In the genomic region with DNA sequence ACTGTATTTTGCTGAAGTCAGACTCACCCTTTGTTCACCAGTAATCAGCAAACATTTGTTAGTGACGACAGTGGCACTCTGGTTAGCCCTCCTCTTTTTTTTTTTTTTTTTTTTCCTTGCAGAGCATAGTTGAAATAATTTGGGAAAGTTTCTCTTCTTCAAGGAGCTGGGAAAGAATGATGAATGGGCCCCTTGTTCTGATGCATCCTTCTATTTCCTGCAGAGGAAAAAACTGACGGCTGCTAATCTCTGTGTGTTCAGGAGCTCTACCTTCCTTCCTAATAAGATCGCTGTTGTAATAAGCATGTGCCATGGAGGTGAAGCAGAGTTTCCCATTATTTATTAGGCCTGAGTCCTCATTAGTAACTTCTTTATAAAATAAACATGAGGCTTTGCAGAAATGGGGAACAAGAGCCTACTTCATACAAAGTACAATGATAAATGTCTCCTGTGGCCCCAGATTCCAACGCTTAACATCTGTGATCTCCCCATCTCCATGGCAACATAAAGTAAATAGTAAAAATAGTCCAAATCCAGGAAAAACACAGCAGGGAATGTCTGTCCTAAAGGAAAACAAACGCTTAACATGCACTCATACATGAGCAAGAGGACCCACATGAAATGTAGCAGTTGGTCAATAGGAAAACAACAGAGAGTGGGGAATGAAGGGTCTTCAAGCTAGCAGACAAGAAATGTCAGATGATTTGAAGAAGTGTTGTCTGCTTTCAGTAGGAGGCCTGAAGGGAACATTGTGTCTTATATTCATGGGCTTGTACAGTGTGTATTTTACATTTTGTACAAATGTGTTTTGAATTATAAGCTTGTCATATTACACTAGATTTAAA, we compare ENCODE assay signal across 11 cellular contexts. TPM values are rescaled to one million over a fixed set of nuclear protein-coding genes. Genes with fewer than 3 reads are reported as not detected.
DNase-seq lines count a peak whose midpoint lies in the region; ATAC-seq, FAIRE-seq and TF ChIP-seq lines count a peak whose summit lies in the region.
"Had no signal": no experiment of that assay in that cellular context is flagged by ENCODE, and none has a peak within 500 bp of the region (broad histone marks: within the 10 kb centered on the region; RNA-seq: fewer than 3 reads in every experiment).

No MANE protein-coding gene starts in this region.

- peaks cover 17% of the 10 kb centered on the region for H3K4me1 ChIP-seq in HepG2 (ENCODE audit: insufficient read depth, low read length)
- H3K4me1 ChIP-seq in right lobe of liver, result peaks cover 0 to 7% (median 0%) of the 10 kb centered on the region in 4 donors
- H3K4me1 ChIP-seq in gastroesophageal sphincter, result peaks cover 25 to 63% (median 25%) of the 10 kb centered on the region in 3 donors
- H3K4me1 ChIP-seq in vagina, result peaks cover 15% of the 10 kb centered on the region
- H3K4me1 ChIP-seq: A549 had no signal

- no peak overlapping the region for H3K4me3 Mint-ChIP-seq in osteocyte (ENCODE audit: unreplicated experiment)

- no peak overlapping the region for H3K9ac ChIP-seq in HepG2 (ENCODE audit: insufficient read depth, low read depth, low read length)

- H2AFZ ChIP-seq in HepG2 (ENCODE audit: low read length), result no peak overlapping the region

- peaks cover 68% of the 10 kb centered on the region for H3K4me1 Mint-ChIP-seq in osteocyte (ENCODE audit: unreplicated experiment)

- under 1% methylated on average over 5 of the region's 5 CpGs for whole genome bisulfite sequencing in HepG2 (ENCODE audit: low lambda C conversion rate)
- WGBS in right lobe of liver (ENCODE audit: insufficient coverage, low coverage, low lambda C conversion rate, missing lambda C conversion rate), result 46% methylated on average over 5 of the region's 5 CpGs
- WGBS in gastroesophageal sphincter (ENCODE audit: low coverage in 1 of 2), 2 donors, result 9 to 22% methylated on average over 4 to 5 of the region's 5 CpGs

- H3K36me3 ChIP-seq in HepG2 (replicated peaks in 1 of 2; ENCODE audit: control insufficient read depth in 1 of 2, insufficient read depth in 2 of 2, low read length in 2 of 2) (no peaks in the 10 kb centered on the region), right lobe of liver (no peaks in the 10 kb centered on the region), gastroesophageal sphincter (no peaks in the 10 kb centered on the region), vagina (no peaks in the 10 kb centered on the region)

- POLR2A ChIA-PET in HepG2 (lab: Yijun Ruan, JAX), result no interaction called here

- H3K4me2 ChIP-seq in HepG2 (ENCODE audit: low read depth, low read length), result peak overlapping the region; percentile 10; the same call in 1 of the 2 replicates
- H3K4me2 ChIP-seq: A549 had no signal

- TF ChIP-seq POLR2A in HepG2 (IDR thresholded peaks at IDR 0.05; ENCODE audit: insufficient read depth in 1 of 2, low read depth in 2 of 2, low read length in 2 of 2) (no peak), right lobe of liver (IDR thresholded peaks at IDR 0.05) (no peak), gastroesophageal sphincter (IDR thresholded peaks at IDR 0.05) (no peak), vagina (IDR thresholded peaks at IDR 0.05) (no peak)

- intact Hi-C loops in HepG2 (cut with micrococcal nuclease; ENCODE audit: unreplicated experiment), result loop anchor here (10.0 kb wide), 1 partner anchor 224 kb away; no protein-coding TSS in a partner anchor
- intact Hi-C loops in right lobe of liver (cut with DNase I), result no loop called here
- intact Hi-C loops in vagina (cut with DNase I), result no loop called here

- CTCF ChIA-PET in HepG2 (lab: Yijun Ruan, JAX; ENCODE audit: low intra/inter-chr PET ratio, low total read pairs), result no interaction called here

- in situ Hi-C loops in HepG2 (cut with HindIII; ENCODE audit: extremely low pct_ligation_motif_present, low pct_unique_long_range_greater_than_20kb), result no loop called here

- H3K27ac Mint-ChIP-seq in osteocyte (ENCODE audit: unreplicated experiment), result peak overlapping the region; percentile 99

- no peaks in the 10 kb centered on the region for H3K79me2 ChIP-seq in HepG2 (ENCODE audit: insufficient read depth, low read length)

- no TSS peak for BruUV-seq in HepG2 (replicated peaks; lab: Mats Ljungman, UMichigan)

- TF ChIP-seq CTCF in HepG2 (CRISPR knock-in tag; IDR thresholded peaks at IDR 0.05), result no peak
- no peak for TF ChIP-seq CTCF in right lobe of liver (IDR thresholded peaks at IDR 0.05)
- no peak for TF ChIP-seq CTCF in gastroesophageal sphincter (IDR thresholded peaks at IDR 0.05)
- no peak for TF ChIP-seq CTCF in osteocyte (IDR thresholded peaks at IDR 0.05)
- no peak for TF ChIP-seq CTCF in vagina (IDR thresholded peaks at IDR 0.05)

- H3K27ac ChIP-seq in HepG2 (ENCODE audit: extremely low read length, insufficient read depth, low read length), result no peak overlapping the region
- H3K27ac ChIP-seq in right lobe of liver, result no peak overlapping the region
- H3K27ac ChIP-seq in gastroesophageal sphincter, result peak overlapping the region; percentile 82 to 89 (median 86)
- peak overlapping the region; percentile 56 for H3K27ac ChIP-seq in vagina
- H3K27ac ChIP-seq: A549 had no signal

- no peak overlapping the region for H3K4me3 ChIP-seq in HepG2 (replicated peaks in 1 of 3; ENCODE audit: insufficient read depth in 1 of 3, low read depth in 2 of 3, low read length in 3 of 3)
- no peak overlapping the region for H3K4me3 ChIP-seq in right lobe of liver
- no peak overlapping the region for H3K4me3 ChIP-seq in gastroesophageal sphincter
- no peak overlapping the region for H3K4me3 ChIP-seq in vagina
- H3K4me3 ChIP-seq: A549 had no signal

- ATAC-seq in HepG2 (no peak), right lobe of liver (no peak), gastroesophageal sphincter (peak; percentile 54), GM21619 (IDR thresholded peaks at IDR 0.05; ENCODE audit: unreplicated experiment) (no peak), GM21576 (IDR thresholded peaks at IDR 0.05; ENCODE audit: unreplicated experiment) (no peak)
- ATAC-seq: A549 had no signal

- H3K27me3 ChIP-seq in HepG2 (ENCODE audit: control insufficient read depth in 1 of 2, insufficient read depth in 2 of 2, low read length in 2 of 2), result 0 out of 5 replicates have a peak, but pooled peaks cover 0 to 5% of the 10 kb centered on the region in 2 experiments
- no peaks in the 10 kb centered on the region for H3K27me3 ChIP-seq in right lobe of liver
- no peaks in the 10 kb centered on the region for H3K27me3 ChIP-seq in gastroesophageal sphincter
- no peaks in the 10 kb centered on the region for H3K27me3 ChIP-seq in vagina

- no peaks in the 10 kb centered on the region for H3K9me3 Mint-ChIP-seq in osteocyte (ENCODE audit: unreplicated experiment)

- no peaks in the 10 kb centered on the region for H4K20me1 ChIP-seq in HepG2 (ENCODE audit: insufficient read depth, low read length)

- TF ChIP-seq RAD21 in HepG2 (CRISPR knock-in tag; IDR thresholded peaks at IDR 0.05), result no peak

- no peaks in the 10 kb centered on the region for H3K36me3 Mint-ChIP-seq in osteocyte (ENCODE audit: unreplicated experiment)

- no peaks in the 10 kb centered on the region for H3K27me3 Mint-ChIP-seq in osteocyte (ENCODE audit: unreplicated experiment)

- TF ChIP-seq EP300 in HepG2 (IDR thresholded peaks at IDR 0.05; ENCODE audit: low read depth in 2 of 2, low read length in 2 of 2) (no peak), HepG2 (CRISPR knock-in tag; IDR thresholded peaks at IDR 0.05; ENCODE audit: borderline replicate concordance) (no peak), gastroesophageal sphincter (IDR thresholded peaks at IDR 0.05) (peak; percentile 74)

- FAIRE-seq in HepG2 (lab: Jason Lieb, UNC), result no peak
- FAIRE-seq: A549, H54 had no signal

- H3K9me3 ChIP-seq in HepG2 (ENCODE audit: low read length) (no peaks in the 10 kb centered on the region), right lobe of liver (no peaks in the 10 kb centered on the region), gastroesophageal sphincter (no peaks in the 10 kb centered on the region), vagina (no peaks in the 10 kb centered on the region)
- H3K9me3 ChIP-seq: A549 had no signal

- DNase-seq in HepG2 (ENCODE audit: low spot score) (no peak), right lobe of liver (no peak), osteocyte (ENCODE audit: extremely low spot score, unreplicated experiment) (no peak), vagina (ENCODE audit: extremely low spot score in 2 of 2) (no peak), NCI-H510A treated with DMSO at 0.1 percent for 48 hours (lab: John Stamatoyannopoulos, UW) (no peak)
- DNase-seq: DMS79 had no signal

TF ChIP-seq in HepG2, 621 proteins besides CTCF, POLR2A, EP300 and RAD21:
- no peak for TF ChIP-seq MBNL3 (CRISPR knock-in tag; conservative IDR thresholded peaks at IDR 0.05)
- TF ChIP-seq RFX1 (IDR thresholded peaks at IDR 0.05), result peak; percentile 7; the same call in 1 of the 2 replicates
- no peak for TF ChIP-seq CBX2 (IDR thresholded peaks at IDR 0.05; ENCODE audit: low read depth, low read length)
- no peak for TF ChIP-seq CBX2 (CRISPR knock-in tag; IDR thresholded peaks at IDR 0.05; ENCODE audit: low read depth)
- no peak for TF ChIP-seq NFKBIZ (CRISPR knock-in tag; IDR thresholded peaks at IDR 0.05)

RNA-seq across cellular contexts. Expression of a gene that starts 59.1 kb away (rescaled TPM):
- 61.2 and 112 TPM in 2 replicates for total RNA-seq in HepG2 (2016; rRNA removed; fragmentation: Illumina TruSeq; extraction: Trizol)
- 6.9 and 7.3 TPM in 2 replicates for total RNA-seq in HepG2 (2016; cell fraction: cytosol; rRNA removed; fragmentation: Illumina TruSeq; extraction: Trizol; ENCODE audit: low read depth)
- 58.1 and 110 TPM in 2 replicates for total RNA-seq in HepG2 (2016; cell fraction: insoluble cytoplasmic fraction; rRNA removed; fragmentation: Illumina TruSeq; extraction: Trizol)
- total RNA-seq in HepG2 (2016; cell fraction: membrane; rRNA removed; fragmentation: Illumina TruSeq; extraction: Trizol), result 23.3 and 28.0 TPM in 2 replicates
- total RNA-seq in HepG2 (2016; cell fraction: nucleus; rRNA removed; fragmentation: Illumina TruSeq; extraction: Trizol), result 90.3 and 105 TPM in 2 replicates
- 40.5 and 53.0 TPM in 2 replicates for polyA plus RNA-seq in HepG2 (2011; rRNA removed)
- 23.1 and 27.0 TPM in 2 replicates for polyA plus RNA-seq in HepG2 (2011; cell fraction: cytosol; rRNA removed)
- polyA plus RNA-seq in HepG2 (2011; cell fraction: nucleus; rRNA removed), result 43.6 and 46.2 TPM in 2 replicates
- 46.2 and 70.1 TPM in 2 replicates for polyA plus RNA-seq in HepG2 (2012)
- polyA plus RNA-seq in HepG2 (2016; cell fraction: cytosol; fragmentation: Illumina TruSeq; extraction: Trizol; ENCODE audit: low read depth), result 5.7 and 5.9 TPM in 2 replicates
- polyA plus RNA-seq in HepG2 (2016; cell fraction: insoluble cytoplasmic fraction; fragmentation: Illumina TruSeq; extraction: Trizol; ENCODE audit: low read depth), result 68.7 and 69.2 TPM in 2 replicates
- polyA plus RNA-seq in HepG2 (2016; cell fraction: membrane; fragmentation: Illumina TruSeq; extraction: Trizol; ENCODE audit: low read depth), result 15.4 and 18.4 TPM in 2 replicates
- 147 and 164 TPM in 2 replicates for polyA plus RNA-seq in HepG2 (2016; cell fraction: nucleus; fragmentation: Illumina TruSeq; extraction: Trizol; ENCODE audit: insufficient read depth, low read depth)
- polyA minus RNA-seq in HepG2 (2011; rRNA and poly(A)+ RNA removed; ENCODE audit: low replicate concordance), result 12.7 and 23.5 TPM in 2 replicates
- polyA minus RNA-seq in HepG2 (2011; cell fraction: cytosol; rRNA and poly(A)+ RNA removed), result 42.9 and 53.8 TPM in 2 replicates
- 76.2 and 91.5 TPM in 2 replicates for polyA minus RNA-seq in HepG2 (2011; cell fraction: nucleus; rRNA and poly(A)+ RNA removed)
- 100 to 1,000 TPM; 110 to 181 (median 131) TPM for total RNA-seq in right lobe of liver
- 1,000 to 10,000 TPM; 1,513 to 2,575 (median 1,808) TPM for total RNA-seq in gastroesophageal sphincter
- 781 and 807 TPM in 2 replicates for total RNA-seq in osteocyte
- total RNA-seq in vagina, result 343 TPM

Comparison
In these comparisons a context has a peak if more than half of its experiments do, and no peak if none do; other contexts are left out.
1. H3K27ac ChIP-seq: peak in gastroesophageal sphincter (4 of 4) and vagina (single experiment); none in HepG2 (single experiment) and right lobe of liver (0 of 3).